ENCODE assay signal across 27 cellular contexts in genomic region chr18:38575023-38575422, GRCh38.
"Had no signal": no experiment of that assay in that cellular context is flagged by ENCODE, and none has a peak within 500 bp of the region (broad histone marks: within the 10 kb centered on the region; RNA-seq: fewer than 3 reads in every experiment).

No MANE protein-coding gene starts in this region.

- H3K9ac ChIP-seq: neural progenitor cell, parathyroid adenoma had no signal

- H3K27me3 Mint-ChIP-seq: dendritic cell treated with granulocyte-macrophage colony-stimulating factor and Interleukin-4, amounts not matched to agents 40 ng/mL and 50 ng/mL, for 4 days; naive B cell; stimulated activated memory B cell treated with anti-CD40 and anti-IgM and Interleukin-4, amounts not matched to agents 10 μg/mL and 1 μg/mL and 100 μg/mL, for 72 hours; type B pancreatic cell had no signal

- H3K4me2 ChIP-seq: hepatocyte, neural progenitor cell had no signal

- H3K4me1 Mint-ChIP-seq: naive B cell; nephron; neural progenitor cell; stimulated activated memory B cell treated with anti-CD40 and anti-IgM and Interleukin-4, amounts not matched to agents 10 μg/mL and 1 μg/mL and 100 μg/mL, for 72 hours had no signal

- H3K4me1 ChIP-seq: colonic mucosa, esophagus muscularis mucosa, foreskin keratinocyte, gastroesophageal sphincter, left lung, parathyroid adenoma, prostate gland, right atrium auricular region, sigmoid colon, testis, tibial artery had no signal

- H3K27ac Mint-ChIP-seq: dendritic cell treated with granulocyte-macrophage colony-stimulating factor and Interleukin-4, amounts not matched to agents 40 ng/mL and 50 ng/mL, for 4 days; mesothelial cell of epicardium; naive B cell; nephron; neural progenitor cell; stimulated activated memory B cell treated with anti-CD40 and anti-IgM and Interleukin-4, amounts not matched to agents 10 μg/mL and 1 μg/mL and 100 μg/mL, for 72 hours; type B pancreatic cell had no signal

- DNase-seq: colonic mucosa; effector CD8-positive, alpha-beta T cell; foreskin keratinocyte; heart left ventricle; left cardiac atrium; left lung; mesenchymal stem cell; mucosa of descending colon; naive B cell; sigmoid colon; stimulated activated CD4-positive, alpha-beta T cell treated with anti-CD3 and anti-CD28 coated beads, Interleukin-2, amount 100 ng/mL, for 24 hours; stimulated activated naive CD8-positive, alpha-beta T cell treated with anti-CD3 and anti-CD28 coated beads, Interleukin-15, Interleukin-2, amounts not matched to agents 100 U/mL and 50 U/mL, for 24 hours; substantia nigra; testis; tibial artery had no signal

- H3K27ac ChIP-seq: colonic mucosa, esophagus muscularis mucosa, foreskin keratinocyte, gastroesophageal sphincter, heart left ventricle, hepatocyte, left lung, neural progenitor cell, parathyroid adenoma, prostate gland, right atrium auricular region, sigmoid colon, testis, tibial artery had no signal

- H3K9me3 ChIP-seq: colonic mucosa, esophagus muscularis mucosa, gastroesophageal sphincter, heart left ventricle, left lung, prostate gland, right atrium auricular region, sigmoid colon, testis, tibial artery had no signal

- H3K27me3 ChIP-seq: colonic mucosa, esophagus muscularis mucosa, gastroesophageal sphincter, heart left ventricle, hepatocyte, left lung, neural progenitor cell, right atrium auricular region, sigmoid colon, testis, tibial artery had no signal

- ATAC-seq: foreskin keratinocyte; gastroesophageal sphincter; heart left ventricle; left cardiac atrium; left lung; mucosa of descending colon; stimulated activated memory B cell treated with anti-CD40 and anti-IgM and Interleukin-4, amounts not matched to agents 10 μg/mL and 1 μg/mL and 100 μg/mL, for 72 hours had no signal

- H3K4me3 ChIP-seq: colonic mucosa, esophagus muscularis mucosa, gastroesophageal sphincter, heart left ventricle, hepatocyte, left lung, mucosa of descending colon, neural progenitor cell, prostate gland, right atrium auricular region, sigmoid colon, testis, tibial artery had no signal

- H3K36me3 ChIP-seq: colonic mucosa, esophagus muscularis mucosa, gastroesophageal sphincter, heart left ventricle, left lung, neural progenitor cell, prostate gland, right atrium auricular region, sigmoid colon, tibial artery had no signal

- H3K9me3 Mint-ChIP-seq: mesothelial cell of epicardium, naive B cell, nephron, neural progenitor cell had no signal

- H3K36me3 Mint-ChIP-seq: mesothelial cell of epicardium; naive B cell; neural progenitor cell; stimulated activated memory B cell treated with anti-CD40 and anti-IgM and Interleukin-4, amounts not matched to agents 10 μg/mL and 1 μg/mL and 100 μg/mL, for 72 hours; type B pancreatic cell had no signal

- H3K79me2 ChIP-seq: hepatocyte, parathyroid adenoma had no signal

- H2AFZ ChIP-seq: hepatocyte, neural progenitor cell, parathyroid adenoma had no signal

- H3K4me3 Mint-ChIP-seq: dendritic cell treated with granulocyte-macrophage colony-stimulating factor and Interleukin-4, amounts not matched to agents 40 ng/mL and 50 ng/mL, for 4 days; mesothelial cell of epicardium; naive B cell; nephron; neural progenitor cell; stimulated activated memory B cell treated with anti-CD40 and anti-IgM and Interleukin-4, amounts not matched to agents 10 μg/mL and 1 μg/mL and 100 μg/mL, for 72 hours; type B pancreatic cell had no signal
